13 cellular contexts compared by ENCODE assay signal in genomic region chr2:172927381-172928357, GRCh38.
DNase-seq lines count a peak whose midpoint lies in the region; ATAC-seq and TF ChIP-seq lines count a peak whose summit lies in the region.
"Had no signal": no experiment of that assay in that cellular context is flagged by ENCODE, and none has a peak within 500 bp of the region (broad histone marks: within the 10 kb centered on the region; RNA-seq: fewer than 3 reads in every experiment).

No MANE protein-coding gene starts in this region.

- no peak for TF ChIP-seq CTCF in left lung (IDR thresholded peaks at IDR 0.05)
- no peak for TF ChIP-seq CTCF in suprapubic skin (IDR thresholded peaks at IDR 0.05)

- TF ChIP-seq EP300 in suprapubic skin (IDR thresholded peaks at IDR 0.05): no peak

- no peak overlapping the region for H3K27ac Mint-ChIP-seq in activated naive CD4-positive, alpha-beta T cell treated with anti-CD3 and anti-CD28 coated beads, Interleukin-2, amount 50 U/mL, for 72 hours
- H3K27ac Mint-ChIP-seq: H9 had no signal

- peak overlapping the region; percentile 7 to 10 for H3K4me3 ChIP-seq in left lung
- H3K4me3 ChIP-seq in suprapubic skin: no peak overlapping the region

- DNase-seq in LHCN-M2 (ENCODE audit: low read depth) (peak; percentile 18), dedifferentiated amniotic fluid mesenchymal stem cell (ENCODE audit: extremely low spot score) (peak; percentile 32), left lung (peak in 1 of 2 donors; percentile 43), suprapubic skin (ENCODE audit: low spot score in 2 of 2) (no peak), NCI-H187 treated with DMSO at 0.1 percent for 48 hours (lab: John Stamatoyannopoulos, UW) (no peak), AG08395 (ENCODE audit: low spot score) (no peak)
- DNase-seq in activated naive CD4-positive, alpha-beta T cell treated with anti-CD3 and anti-CD28 coated beads, Interleukin-2, amount 50 U/mL, for 72 hours (ENCODE audit: low spot score in 2 of 2): no peak
- no peak for DNase-seq in activated CD8-positive, alpha-beta memory T cell treated with anti-CD3 and anti-CD28 coated beads, Interleukin-2, amount 50 U/mL, for 4 hours
- DNase-seq: DMS153, H9, NCI-H1105 had no signal

- no peaks in the 10 kb centered on the region for H3K9me3 Mint-ChIP-seq in activated naive CD4-positive, alpha-beta T cell treated with anti-CD3 and anti-CD28 coated beads, Interleukin-2, amount 50 U/mL, for 72 hours
- H3K9me3 Mint-ChIP-seq: H9 had no signal

- H3K27ac ChIP-seq in left lung (peak overlapping the region; percentile 55 to 78), suprapubic skin (peak overlapping the region; percentile 53)

- intact Hi-C loops in left lung (cut with DNase I): no loop called here

- H3K27me3 ChIP-seq in left lung (peaks cover 0 to 4% of the 10 kb centered on the region in 2 donors), suprapubic skin (no peaks in the 10 kb centered on the region)

- WGBS in suprapubic skin: 36% methylated on average over 9 of the region's 9 CpGs

- no peak for TF ChIP-seq POLR2A in suprapubic skin (IDR thresholded peaks at IDR 0.05)

- ATAC-seq in left lung: peak; percentile 86
- no peak for ATAC-seq in activated naive CD4-positive, alpha-beta T cell treated with anti-CD3 and anti-CD28 coated beads, Interleukin-2, amount 50 U/mL, for 72 hours
- ATAC-seq: activated CD4-positive, CD25-positive, alpha-beta regulatory T cell treated with anti-CD3 and anti-CD28 coated beads, Interleukin-2, amount 50 U/mL, for 24 hours; Panc1 had no signal

- H3K36me3 ChIP-seq in left lung (no peaks in the 10 kb centered on the region), suprapubic skin (no peaks in the 10 kb centered on the region)

- H3K36me3 Mint-ChIP-seq in activated naive CD4-positive, alpha-beta T cell treated with anti-CD3 and anti-CD28 coated beads, Interleukin-2, amount 50 U/mL, for 72 hours: no peaks in the 10 kb centered on the region

- peaks cover 0 to 35% of the 10 kb centered on the region in 2 donors for H3K4me1 ChIP-seq in left lung
- H3K4me1 ChIP-seq in suprapubic skin: peaks cover 37% of the 10 kb centered on the region

- no peaks in the 10 kb centered on the region for H3K9me3 ChIP-seq in left lung
- H3K9me3 ChIP-seq in suprapubic skin: no peaks in the 10 kb centered on the region

Comparison
In these comparisons a context has a peak if more than half of its experiments do, and no peak if none do; other contexts are left out.
1. DNase-seq: peak in LHCN-M2 (single experiment) and dedifferentiated amniotic fluid mesenchymal stem cell (single experiment); none in suprapubic skin (0 of 2), NCI-H187 treated with DMSO at 0.1 percent for 48 hours (single experiment), activated naive CD4-positive, alpha-beta T cell treated with anti-CD3 and anti-CD28 coated beads, Interleukin-2, amount 50 U/mL, for 72 hours (0 of 2), activated CD8-positive, alpha-beta memory T cell treated with anti-CD3 and anti-CD28 coated beads, Interleukin-2, amount 50 U/mL, for 4 hours (single experiment) and AG08395 (single experiment).